ENCODE assay signal across 26 cellular contexts in genomic region chr9:21210311-21210710, GRCh38. TPM values are rescaled to one million over a fixed set of nuclear protein-coding genes. Genes with fewer than 3 reads are reported as not detected.
"Had no signal": no experiment of that assay in that cellular context is flagged by ENCODE, and none has a peak within 500 bp of the region (broad histone marks: within the 10 kb centered on the region; RNA-seq: fewer than 3 reads in every experiment).

No MANE protein-coding gene starts in this region.

- H3K4me1 ChIP-seq: SJSA1 had no signal

- H3K36me3 ChIP-seq: MG63, SJSA1 had no signal

- H3K27ac ChIP-seq: SJSA1, SK-N-MC had no signal

- H3K27me3 ChIP-seq: SJSA1 had no signal

- H3K4me3 ChIP-seq: MG63, SJSA1, SK-N-MC had no signal

- ATAC-seq: HepG2 had no signal

- H3K9me3 ChIP-seq: MG63, SJSA1 had no signal

- DNase-seq: IMR-90, Karpas-422, KG1, MG63, NCI-H1092, NCI-H1105 treated with DMSO at 0.1 percent for 48 hours, NCI-H1417 treated with DMSO at 0.1 percent for 48 hours, NCI-H146, NCI-H1694 treated with DMSO at 0.1 percent for 48 hours, NCI-H1930, NCI-H2081, NCI-H2107, NCI-H2171, NCI-H226, NCI-H446, NCI-H510A, NCI-H524 treated with DMSO at 0.1 percent for 48 hours, NCI-H69, NCI-H774, Right ventricle myocardium superior, RPMI8226, SIG-M5 had no signal

RNA-seq across cellular contexts. Expression of gene IFNA10, which starts 3.4 kb away (rescaled TPM):
- total RNA-seq: HepG2, HT1080, IMR-90, Right ventricle myocardium superior, SJSA1 had no signal
- polyA plus RNA-seq: HepG2, IMR-90 had no signal

RNA-seq across cellular contexts. Expression of gene IFNA16, which starts 6.8 kb away (rescaled TPM):
- total RNA-seq: HepG2, HT1080, IMR-90, Right ventricle myocardium superior, SJSA1 had no signal
- polyA plus RNA-seq: HepG2, IMR-90 had no signal

RNA-seq across cellular contexts. Expression of gene IFNA7, which starts 8.3 kb away (rescaled TPM):
- total RNA-seq: HepG2, HT1080, IMR-90, Right ventricle myocardium superior, SJSA1 had no signal
- polyA plus RNA-seq: HepG2, IMR-90 had no signal

RNA-seq across cellular contexts. Expression of gene IFNA17, which starts 17.7 kb away (rescaled TPM):
- total RNA-seq: HepG2, HT1080, IMR-90, Right ventricle myocardium superior, SJSA1 had no signal
- polyA plus RNA-seq: HepG2, IMR-90 had no signal

RNA-seq across cellular contexts. Expression of gene IFNA4, which starts 22.9 kb away (rescaled TPM):
- total RNA-seq: HepG2, HT1080, IMR-90, Right ventricle myocardium superior, SJSA1 had no signal
- polyA plus RNA-seq: HepG2, IMR-90 had no signal
